8 cellular contexts compared by ENCODE assay signal in genomic region chr10:4512557-4513286, GRCh38.
DNase-seq lines count a peak whose midpoint lies in the region; ATAC-seq, FAIRE-seq and TF ChIP-seq lines count a peak whose summit lies in the region.

No MANE protein-coding gene starts in this region.

- peak; percentile 59 for DNase-seq in Calu3
- peak; percentile 76 for DNase-seq in bronchial epithelial cell (ENCODE audit: low read depth)
- peak; percentile 55 for DNase-seq in lower lobe of right lung
- no peak for DNase-seq in epidermal melanocyte (ENCODE audit: insufficient read length, low spot score)
- no peak for DNase-seq in CD4-positive, alpha-beta memory T cell
- DNase-seq in GM19239 (ENCODE audit: insufficient read length, low spot score) = no peak
- no peak for DNase-seq in NCI-H510A treated with DMSO at 0.1 percent for 48 hours (lab: John Stamatoyannopoulos, UW)

- H3K4me1 ChIP-seq in lower lobe of right lung = no peaks in the 10 kb centered on the region
- H3K4me1 ChIP-seq in CD4-positive, alpha-beta memory T cell (ENCODE audit: insufficient read depth, low read length) = peaks cover 9% of the 10 kb centered on the region

- CTCF ChIA-PET in Calu3 (lab: Charles Lee) = interaction anchor here (0.6 to 0.9 kb wide), 5 partner anchors 213 to 1319 kb away, joined by 3 to 4 read pairs (median 3); no protein-coding TSS in a partner anchor
- CTCF ChIA-PET in CD4-positive, alpha-beta memory T cell (lab: Charles Lee; ENCODE audit: partially characterized antibody) = no interaction called here

- TF ChIP-seq CTCF in Calu3 (IDR thresholded peaks at IDR 0.05; ENCODE audit: unreplicated experiment) (peak; percentile 62), LNCAP (IDR thresholded peaks at IDR 0.05) (peak; percentile 38; the same call in 1 of the 2 replicates), bronchial epithelial cell (IDR thresholded peaks at IDR 0.05; ENCODE audit: insufficient read depth, low read length, severe bottlenecking) (peak; percentile 72), lower lobe of right lung (IDR thresholded peaks at IDR 0.05) (peak; percentile 40)

- no peak overlapping the region for H3K27ac Mint-ChIP-seq in Calu3 (ENCODE audit: unreplicated experiment)
- no peak overlapping the region for H3K27ac Mint-ChIP-seq in CD4-positive, alpha-beta memory T cell

- H3K9me3 Mint-ChIP-seq in Calu3 (ENCODE audit: low read depth, unreplicated experiment) = peaks cover 6% of the 10 kb centered on the region
- peaks cover 0 to 11% (median 4%) of the 10 kb centered on the region in 8 donors for H3K9me3 Mint-ChIP-seq in CD4-positive, alpha-beta memory T cell

- H3K27me3 Mint-ChIP-seq in Calu3 (ENCODE audit: unreplicated experiment) = no peaks in the 10 kb centered on the region
- peaks cover 4 to 9% of the 10 kb centered on the region in 2 donors for H3K27me3 Mint-ChIP-seq in CD4-positive, alpha-beta memory T cell

- no peaks in the 10 kb centered on the region for H3K36me3 Mint-ChIP-seq in Calu3 (ENCODE audit: insufficient read depth, unreplicated experiment)
- H3K36me3 Mint-ChIP-seq in CD4-positive, alpha-beta memory T cell = peaks cover 0 to 3% of the 10 kb centered on the region in 2 donors

- ATAC-seq in lower lobe of right lung = peak in 1 of 2 donors; percentile 66

- no peaks in the 10 kb centered on the region for H3K9me3 ChIP-seq in lower lobe of right lung
- no peaks in the 10 kb centered on the region for H3K9me3 ChIP-seq in CD4-positive, alpha-beta memory T cell (ENCODE audit: control insufficient read depth in 1 of 2, low read length in 2 of 2)

- H3K27ac ChIP-seq in lower lobe of right lung = no peak overlapping the region
- H3K27ac ChIP-seq in CD4-positive, alpha-beta memory T cell (ENCODE audit: low read depth, low read length) = no peak overlapping the region

- POLR2A ChIA-PET in CD4-positive, alpha-beta memory T cell (lab: Charles Lee; ENCODE audit: partially characterized antibody) = no interaction called here

- intact Hi-C loops in Calu3 (cut with micrococcal nuclease; ENCODE audit: unreplicated experiment) = loop anchor here (1.0 to 2.0 kb wide), 2 partner anchors 144 to 255 kb away; no protein-coding TSS in a partner anchor
- intact Hi-C loops in lower lobe of right lung (cut with DNase I) = no loop called here
- intact Hi-C loops in CD4-positive, alpha-beta memory T cell (cut with micrococcal nuclease) = no loop called here

- BruUV-seq in Calu3 (replicated peaks; lab: Mats Ljungman, UMichigan) = no TSS peak

- no peaks in the 10 kb centered on the region for H3K36me3 ChIP-seq in bronchial epithelial cell (ENCODE audit: control insufficient read depth, insufficient read depth, low read length)
- H3K36me3 ChIP-seq in lower lobe of right lung = no peaks in the 10 kb centered on the region
- no peaks in the 10 kb centered on the region for H3K36me3 ChIP-seq in CD4-positive, alpha-beta memory T cell (ENCODE audit: insufficient read depth, low read length)

- H3K27me3 ChIP-seq in bronchial epithelial cell (ENCODE audit: control insufficient read depth, insufficient read depth, low read length) (no peaks in the 10 kb centered on the region), lower lobe of right lung (ENCODE audit: low read depth) (no peaks in the 10 kb centered on the region)
- no peaks in the 10 kb centered on the region for H3K27me3 ChIP-seq in CD4-positive, alpha-beta memory T cell (ENCODE audit: insufficient read depth, low read length)

- no peak overlapping the region for H3K4me3 Mint-ChIP-seq in Calu3 (ENCODE audit: low read depth, unreplicated experiment)
- no peak overlapping the region for H3K4me3 Mint-ChIP-seq in CD4-positive, alpha-beta memory T cell

- FAIRE-seq in bronchial epithelial cell (lab: Jason Lieb, UNC) (no peak), GM19239 (lab: Jason Lieb, UNC) (no peak)

- H3K4me1 Mint-ChIP-seq in Calu3 (ENCODE audit: low read depth, unreplicated experiment) = peaks cover 24% of the 10 kb centered on the region
- peaks cover 5 to 9% (median 6%) of the 10 kb centered on the region in 4 donors for H3K4me1 Mint-ChIP-seq in CD4-positive, alpha-beta memory T cell

- H3K4me3 ChIP-seq in bronchial epithelial cell (ENCODE audit: low read depth, low read length) (no peak overlapping the region), lower lobe of right lung (no peak overlapping the region)
- no peak overlapping the region for H3K4me3 ChIP-seq in CD4-positive, alpha-beta memory T cell (ENCODE audit: low read length in 2 of 2)

Comparison
In these comparisons a context has a peak if more than half of its experiments do, and no peak if none do; other contexts are left out.
1. DNase-seq: peak in Calu3 (single experiment), bronchial epithelial cell (single experiment) and lower lobe of right lung (single experiment); none in epidermal melanocyte (single experiment), CD4-positive, alpha-beta memory T cell (0 of 5), GM19239 (single experiment) and NCI-H510A treated with DMSO at 0.1 percent for 48 hours (single experiment).
2. Peak in every context shown above with its lines, with median percentiles within 50 percentile points of each other: CTCF ChIP-seq.